In genomic region chr17:10649031-10649430, GRCh38 we compare ENCODE assay signal across 25 cellular contexts. TPM values are rescaled to one million over a fixed set of nuclear protein-coding genes. Genes with fewer than 3 reads are reported as not detected.
DNase-seq lines count a peak whose midpoint lies in the region; ATAC-seq, FAIRE-seq and TF ChIP-seq lines count a peak whose summit lies in the region.
"Had no signal": no experiment of that assay in that cellular context is flagged by ENCODE, and none has a peak within 500 bp of the region (broad histone marks: within the 10 kb centered on the region; RNA-seq: fewer than 3 reads in every experiment).

No MANE protein-coding gene starts in this region.

- no peak for TF ChIP-seq CTCF in astrocyte of the spinal cord (IDR thresholded peaks at IDR 0.05; ENCODE audit: low read depth, low read length)
- no peak for TF ChIP-seq CTCF in fibroblast of the aortic adventitia (IDR thresholded peaks at IDR 0.05; ENCODE audit: insufficient read depth, low read length)

- no peak for TF ChIP-seq POLR2A in GM12892 (IDR thresholded peaks at IDR 0.05; ENCODE audit: low read depth, low read length)

- DNase-seq in GM12892 (ENCODE audit: insufficient read length) (no peak), astrocyte of the spinal cord (ENCODE audit: low read depth, low spot score) (peak; percentile 4), fibroblast of the aortic adventitia (ENCODE audit: low read depth) (peak; percentile 30), stromal cell of bone marrow (ENCODE audit: low read depth) (peak; percentile 35), NCI-H226 (no peak), GM19238 (ENCODE audit: insufficient read length, low spot score) (no peak)
- DNase-seq: activated naive CD4-positive, alpha-beta T cell treated with anti-CD3 and anti-CD28 coated beads, Interleukin-2, amount 50 U/mL, for 16 hours; activated T-cell treated with anti-CD3 and anti-CD28 coated beads, Interleukin-2, amount 50 U/mL, for 48 hours; AML-193; DMS53; effector CD8-positive, alpha-beta T cell; esophagus squamous epithelium; heart left ventricle; NCI-H2081 treated with DMSO at 0.1 percent for 48 hours; NCI-H446; nephron progenitor cell; PC-9; sigmoid colon; T-helper 1 cell; uterus had no signal

- no peak for ATAC-seq in GM19452 (IDR thresholded peaks at IDR 0.05; ENCODE audit: unreplicated experiment)
- ATAC-seq: heart left ventricle, left lobe of liver had no signal

- FAIRE-seq in GM12892 (lab: Jason Lieb, UNC): peak; percentile 14
- FAIRE-seq: GM19239 had no signal

- no peak overlapping the region for H3K4me3 ChIP-seq in astrocyte of the spinal cord (ENCODE audit: low read depth, low read length)
- no peak overlapping the region for H3K4me3 ChIP-seq in fibroblast of the aortic adventitia (ENCODE audit: low read depth, low read length)
- H3K4me3 ChIP-seq: ascending aorta, esophagus squamous epithelium, heart left ventricle, PC-9, sigmoid colon, suprapubic skin, uterus had no signal

- in situ Hi-C loops in astrocyte of the spinal cord (cut with HindIII; ENCODE audit: low sequenced_read_pairs): no loop called here

RNA-seq across cellular contexts. Expression of gene MYH3, which starts 8.1 kb away (rescaled TPM):
- 1.3 TPM for polyA plus RNA-seq in GM12892 (2012; ENCODE audit: missing spikeins)
- total RNA-seq in fibroblast of the aortic adventitia (ENCODE audit: low replicate concordance): 0.45 and 1.1 TPM in 2 replicates

RNA-seq across cellular contexts. Expression of gene SCO1, which starts 48.3 kb away (rescaled TPM):
- 23.3 TPM for polyA plus RNA-seq in GM12892 (2012; ENCODE audit: missing spikeins)
- 22.1 and 69.7 TPM in 2 replicates for total RNA-seq in fibroblast of the aortic adventitia (ENCODE audit: low replicate concordance)

RNA-seq across cellular contexts. Expression of gene ADPRM, which starts 48.4 kb away (rescaled TPM):
- polyA plus RNA-seq in GM12892 (2012; ENCODE audit: missing spikeins): 14.4 TPM
- 9.3 and 18.3 TPM in 2 replicates for total RNA-seq in fibroblast of the aortic adventitia (ENCODE audit: low replicate concordance)
- total RNA-seq: ascending aorta had no signal

Comparison
In these comparisons a context has a peak if more than half of its experiments do, and no peak if none do; other contexts are left out.
1. DNase-seq: peak in astrocyte of the spinal cord (single experiment), fibroblast of the aortic adventitia (single experiment) and stromal cell of bone marrow (single experiment); none in GM12892 (single experiment), NCI-H226 (single experiment) and GM19238 (single experiment).